Comparison of ENCODE assay signal across 24 cellular contexts in the genomic region with DNA sequence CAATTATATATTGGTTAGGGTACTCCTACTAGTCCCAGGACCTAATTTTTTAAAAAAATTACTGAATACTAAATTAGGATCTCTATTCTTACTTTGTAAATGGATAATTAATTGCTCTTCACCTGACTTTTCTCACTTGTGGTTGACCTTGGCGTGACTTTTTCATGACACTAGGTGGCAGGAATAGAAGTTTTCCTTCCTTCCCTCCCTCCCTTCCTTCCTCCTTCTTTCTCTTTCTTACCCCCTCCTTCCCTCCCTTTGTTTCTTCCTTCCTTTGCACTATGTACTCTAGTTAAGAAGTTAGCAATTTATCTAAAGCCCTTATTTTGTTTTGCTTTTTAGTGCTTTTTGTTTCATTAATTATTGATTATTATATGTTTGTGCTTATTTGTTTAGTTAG. TPM values are rescaled to one million over a fixed set of nuclear protein-coding genes. Genes with fewer than 3 reads are reported as not detected.
DNase-seq lines count a peak whose midpoint lies in the region; ATAC-seq, FAIRE-seq and TF ChIP-seq lines count a peak whose summit lies in the region.
"Had no signal": no experiment of that assay in that cellular context is flagged by ENCODE, and none has a peak within 500 bp of the region (broad histone marks: within the 10 kb centered on the region; RNA-seq: fewer than 3 reads in every experiment).

No MANE protein-coding gene starts in this region.

- no TSS peak for BruUV-seq in K562 (replicated peaks; lab: Mats Ljungman, UMichigan)

- CTCF ChIA-PET in K562 (lab: Yijun Ruan, JAX; ENCODE audit: low intra/inter-chr PET ratio): no interaction called here

- in situ Hi-C loops in K562 (cut with MboI): no loop called here

- ATAC-seq in K562 (peak; percentile 71), GM21515 (IDR thresholded peaks at IDR 0.05; ENCODE audit: unreplicated experiment) (no peak), GM18505 (IDR thresholded peaks at IDR 0.05; ENCODE audit: unreplicated experiment) (no peak)
- ATAC-seq: activated naive CD4-positive, alpha-beta T cell treated with anti-CD3 and anti-CD28 coated beads, Interleukin-2, amount 50 U/mL, for 72 hours; activated T-cell treated with anti-CD3 and anti-CD28 coated beads, Interleukin-2, amount 50 U/mL, for 72 hours; SK-N-SH treated with all-trans-retinoic acid at 6 μM for 48 hours; upper lobe of right lung had no signal

- peak; percentile 66 for FAIRE-seq in K562 (lab: Jason Lieb, UNC)
- FAIRE-seq: astrocyte, islet of Langerhans had no signal

- peak; percentile 25 to 54 for TF ChIP-seq RAD21 in K562 (CRISPR knock-in tag; conservative IDR thresholded peaks at IDR 0.05 in 1 of 2, IDR thresholded peaks at IDR 0.05 in 1 of 2)

- H4K20me1 ChIP-seq in MM.1S (ENCODE audit: insufficient read depth, low read length) (no peaks in the 10 kb centered on the region), K562 (replicated peaks; ENCODE audit: control insufficient read depth, insufficient read depth, low read length) (no peaks in the 10 kb centered on the region)

- H3K9me3 ChIP-seq in MM.1S (replicated peaks; ENCODE audit: insufficient read depth, low read length): no peaks in the 10 kb centered on the region
- peaks cover 16% of the 10 kb centered on the region; the same call in 1 of the 2 replicates for H3K9me3 ChIP-seq in K562 (replicated peaks; ENCODE audit: control insufficient read depth, insufficient read depth, low read depth, low read length)
- H3K9me3 ChIP-seq: upper lobe of right lung had no signal

- H3K9me2 ChIP-seq in MM.1S (replicated peaks; ENCODE audit: insufficient read depth, low read length): no peaks in the 10 kb centered on the region

- TF ChIP-seq EP300 in K562 (IDR thresholded peaks at IDR 0.05; ENCODE audit: low read length): no peak

- TF ChIP-seq CTCF in 22Rv1 (IDR thresholded peaks at IDR 0.05) (peak; percentile 21; the same call in 1 of the 2 replicates), GM12872 (IDR thresholded peaks at IDR 0.05; ENCODE audit: insufficient read depth, low read depth, low read length) (peak; percentile 23; the same call in 1 of the 3 replicates), MM.1S (IDR thresholded peaks at IDR 0.05; ENCODE audit: low read length) (peak; percentile 18), K562 (IDR thresholded peaks at IDR 0.05 in 2 of 3, conservative IDR thresholded peaks at IDR 0.05 in 1 of 3; ENCODE audit: insufficient read depth in 2 of 3, low read depth in 1 of 3, low read length in 3 of 3) (peak; percentile 29 to 45 (median 43); a peak in 3 of 6 replicates), coronary artery (IDR thresholded peaks at IDR 0.05) (no peak)

- DNase-seq in MM.1S (no peak), K562 (ENCODE audit: extremely low read depth in 1 of 4, low spot score in 3 of 4) (peak; percentile 31 to 71 (median 38)), cerebellar nuclear complex (lab: John Stamatoyannopoulos, UW) (no peak), coronary artery (ENCODE audit: low spot score) (no peak)
- DNase-seq: ACHN; activated CD4-positive, CD25-positive, alpha-beta regulatory T cell treated with anti-CD3 and anti-CD28 coated beads, Interleukin-2, amount 50 U/mL, for 72 hours; activated T-cell treated with anti-CD3 and anti-CD28 coated beads, Interleukin-2, amount 50 U/mL, for 72 hours; C1 segment of cervical spinal cord; foreskin fibroblast; NCI-H2171 treated with DMSO at 0.1 percent for 48 hours; NCI-H524 treated with DMSO at 0.1 percent for 48 hours; stimulated activated CD4-positive, alpha-beta T cell treated with anti-CD3 and anti-CD28 coated beads, Interleukin-1b, Interleukin-23, amount 100 ng/mL, for 48 hours; substantia nigra; upper lobe of right lung had no signal

- H3K4me3 ChIP-seq in MM.1S (ENCODE audit: low read length): no peak overlapping the region
- no peak overlapping the region for H3K4me3 ChIP-seq in K562
- H3K4me3 ChIP-seq in coronary artery: no peak overlapping the region
- H3K4me3 ChIP-seq: upper lobe of right lung had no signal

- no peaks in the 10 kb centered on the region for H3K27me3 ChIP-seq in MM.1S (replicated peaks; ENCODE audit: insufficient read depth, low read length)
- H3K27me3 ChIP-seq in K562 (ENCODE audit: control insufficient read depth in 2 of 2, insufficient read depth in 2 of 2, low read length in 2 of 2): no peaks in the 10 kb centered on the region
- H3K27me3 ChIP-seq: upper lobe of right lung had no signal

- H3K79me2 ChIP-seq in MM.1S (ENCODE audit: low read length): no peaks in the 10 kb centered on the region
- H3K79me2 ChIP-seq in K562 (ENCODE audit: control insufficient read depth, insufficient read depth, low read length): no peaks in the 10 kb centered on the region

- no peaks in the 10 kb centered on the region for H3F3A ChIP-seq in MM.1S (ENCODE audit: insufficient read depth, low read length)

- no peak overlapping the region for H3K9ac ChIP-seq in MM.1S (ENCODE audit: low read length)
- peak overlapping the region in 1 of 2 experiments; percentile 38; a peak in 1 of 4 replicates for H3K9ac ChIP-seq in K562 (ENCODE audit: insufficient read depth in 1 of 2, low read depth in 2 of 2, low read length in 2 of 2)

- H3K9me1 ChIP-seq in K562 (ENCODE audit: control insufficient read depth, insufficient read depth, low read length): no peaks in the 10 kb centered on the region

- TF ChIP-seq POLR2A in K562 (conservative IDR thresholded peaks at IDR 0.05) (no peak), GM18505 (IDR thresholded peaks at IDR 0.05; ENCODE audit: borderline replicate concordance, extremely low read depth, insufficient read depth, insufficient read length) (no peak)

- H3K4me2 ChIP-seq in MM.1S (ENCODE audit: low read depth, low read length): no peak overlapping the region
- H3K4me2 ChIP-seq in K562 (ENCODE audit: insufficient read depth, low read length): 0 out of 2 replicates have a peak overlapping the region, but pooled peaks have one; percentile 2

- POLR2A ChIA-PET in K562 (lab: Yijun Ruan, JAX): interaction anchor here (2.4 kb wide), 1 partner anchor 20 kb away, joined by 11 read pairs; the partner anchor contains the start of gene HBS1L

- intact Hi-C loops in K562 (cut with micrococcal nuclease): no loop called here

- H3K27ac ChIP-seq in 22Rv1: no peak overlapping the region
- H3K27ac ChIP-seq in MM.1S (ENCODE audit: low read length): no peak overlapping the region
- peak overlapping the region; percentile 70 for H3K27ac ChIP-seq in K562 (ENCODE audit: extremely low read depth, low read depth, low read length)
- no peak overlapping the region for H3K27ac ChIP-seq in coronary artery
- H3K27ac ChIP-seq: epithelial cell of prostate, RWPE1, upper lobe of right lung had no signal

- WGBS in K562 (ENCODE audit: insufficient coverage, low coverage, missing lambda C conversion rate): 0% methylated on average over 1 of the region's 1 CpG

- H3K36me3 ChIP-seq in MM.1S (replicated peaks; ENCODE audit: insufficient read depth, low read length): no peaks in the 10 kb centered on the region
- no peaks in the 10 kb centered on the region; the same call in 2 of the 3 replicates for H3K36me3 ChIP-seq in K562 (ENCODE audit: control insufficient read depth, insufficient read depth, low read length)
- H3K36me3 ChIP-seq: upper lobe of right lung had no signal

- no peak overlapping the region for H2AFZ ChIP-seq in MM.1S (ENCODE audit: low read length)
- peak overlapping the region; percentile 63 for H2AFZ ChIP-seq in K562 (ENCODE audit: low read depth, low read length)

- H3K4me1 ChIP-seq in MM.1S (ENCODE audit: low read length) (0 out of 2 replicates have a peak, but pooled peaks cover 5% of the 10 kb centered on the region), K562 (replicated peaks in 1 of 2; ENCODE audit: control insufficient read depth in 2 of 2, insufficient read depth in 2 of 2, low read length in 2 of 2) (peaks cover 5 to 19% of the 10 kb centered on the region in 2 experiments; a peak in 4 of 5 replicates)
- H3K4me1 ChIP-seq: upper lobe of right lung had no signal

TF ChIP-seq in K562, 482 proteins besides CTCF, POLR2A, EP300 and RAD21 (continues in another document):
- TF ChIP-seq ZNF224 (CRISPR knock-in tag; IDR thresholded peaks at IDR 0.05): no peak
- TF ChIP-seq NBN (IDR thresholded peaks at IDR 0.05; ENCODE audit: low read depth): peak; percentile 21; the same call in 1 of the 2 replicates
- no peak for TF ChIP-seq ZC3H11A (IDR thresholded peaks at IDR 0.05; ENCODE audit: low read depth, low read length)

RNA-seq across cellular contexts. Expression of gene HBS1L, which starts 20.4 kb away (rescaled TPM):
- total RNA-seq in K562 (2011; cell fraction: chromatin; rRNA removed; ENCODE audit: low replicate concordance): 82.7 and 242 TPM in 2 replicates
- total RNA-seq in K562 (2011; cell fraction: nucleolus; rRNA removed): 27.5 and 35.5 TPM in 2 replicates
- 68.2 and 121 TPM in 2 replicates for total RNA-seq in K562 (2011; cell fraction: nucleoplasm; rRNA removed)
- total RNA-seq in K562 (2014; rRNA removed) (133 and 145 TPM in 2 replicates), K562 (2014; rRNA removed; fragmentation: Illumina TruSeq; extraction: Trizol) (184 and 207 TPM in 2 replicates), K562 (2015; rRNA removed; fragmentation: Illumina TruSeq; extraction: Trizol) (161 and 170 TPM in 2 replicates), K562 (2021) (128 and 140 TPM in 2 replicates)
- polyA plus RNA-seq in K562 (2011; rRNA removed) (131 and 175 TPM in 2 replicates), K562 (2014; fragmentation: Illumina TruSeq; extraction: Trizol) (117 and 121 TPM in 2 replicates), K562 (2014; fragmentation: Nextera tagmentation; extraction: Ambion mirVana) (100 to 1,000 TPM; 101 to 199 TPM), K562 (2014; rRNA removed) (115 and 120 TPM in 2 replicates)
- 34.0 and 60.3 TPM in 2 replicates for polyA plus RNA-seq in K562 (2011; cell fraction: cytosol; rRNA removed)
- polyA plus RNA-seq in K562 (2011; cell fraction: nucleus; rRNA removed): 57.7 and 92.5 TPM in 2 replicates
- polyA plus RNA-seq in K562 (2012): 75.8 and 104 TPM in 2 replicates
- polyA minus RNA-seq in K562 (2011; rRNA and poly(A)+ RNA removed): 345 and 377 TPM in 2 replicates
- 82.5 and 96.0 TPM in 2 replicates for polyA minus RNA-seq in K562 (2011; cell fraction: cytosol; rRNA and poly(A)+ RNA removed)
- 84.1 and 152 TPM in 2 replicates for polyA minus RNA-seq in K562 (2011; cell fraction: nucleus; rRNA and poly(A)+ RNA removed)

Comparison
In these comparisons a context has a peak if more than half of its experiments do, and no peak if none do; other contexts are left out.
1. DNase-seq: peak in K562 (4 of 4); none in MM.1S (single experiment), cerebellar nuclear complex (0 of 2) and coronary artery (single experiment).